In genomic region chr1:203306089-203306969, GRCh38 we compare ENCODE assay signal across 8 cellular contexts. TPM values are rescaled to one million over a fixed set of nuclear protein-coding genes. Genes with fewer than 3 reads are reported as not detected.
DNase-seq lines count a peak whose midpoint lies in the region; ATAC-seq and TF ChIP-seq lines count a peak whose summit lies in the region.

No MANE protein-coding gene starts in this region.

- H3K9ac ChIP-seq in parathyroid adenoma: peak overlapping the region; percentile 92

- peak overlapping the region; percentile 87 to 95 for H3K4me3 ChIP-seq in CD4-positive, alpha-beta memory T cell (ENCODE audit: low read length in 2 of 2)
- H3K4me3 ChIP-seq in HFF-Myc (replicated peaks; ENCODE audit: low read depth, low read length): peak overlapping the region; percentile 78
- peak overlapping the region; percentile 75 to 77 for H3K4me3 ChIP-seq in Panc1 (ENCODE audit: low read depth in 2 of 2, low read length in 2 of 2)
- H3K4me3 ChIP-seq in parathyroid adenoma (ENCODE audit: low read depth, low read length): peak overlapping the region; percentile 85

- H3K4me1 ChIP-seq in CD4-positive, alpha-beta memory T cell (ENCODE audit: insufficient read depth, low read length): peaks cover 56% of the 10 kb centered on the region
- H3K4me1 ChIP-seq in Panc1 (ENCODE audit: control insufficient read depth, insufficient read depth, low read length) (peaks cover 4% of the 10 kb centered on the region; the same call in 1 of the 2 replicates), parathyroid adenoma (peaks cover 13% of the 10 kb centered on the region)

- DNase-seq in CD4-positive, alpha-beta memory T cell: peak; percentile 43 to 57 (median 49)
- DNase-seq in HFF-Myc (ENCODE audit: extremely low read depth, low read depth) (peak; percentile 77), Panc1 (ENCODE audit: low read depth, low spot score) (no peak), anterior cingulate cortex (lab: John Stamatoyannopoulos, UW) (peak in 51 of 58 donors; percentile 11 to 84 (median 68)), left cardiac atrium (peak; percentile 92)

- intact Hi-C loops in CD4-positive, alpha-beta memory T cell (cut with micrococcal nuclease): loop anchor here (1.0 kb wide), 1 partner anchor 32 kb away; no protein-coding TSS in a partner anchor
- intact Hi-C loops in Panc1 (cut with micrococcal nuclease; ENCODE audit: unreplicated experiment): no loop called here
- intact Hi-C loops in left cardiac atrium (cut with DNase I): loop anchor here (2.0 to 5.0 kb wide), 2 partner anchors 28 to 34 kb away; no protein-coding TSS in a partner anchor

- H3K4me3 Mint-ChIP-seq in CD4-positive, alpha-beta memory T cell: peak overlapping the region; percentile 90 to 99 (median 98)

- no peaks in the 10 kb centered on the region for H3K9me3 ChIP-seq in CD4-positive, alpha-beta memory T cell (ENCODE audit: control insufficient read depth in 1 of 2, low read length in 2 of 2)
- no peaks in the 10 kb centered on the region for H3K9me3 ChIP-seq in Panc1 (ENCODE audit: control insufficient read depth, insufficient read depth, low read depth, low read length)
- H3K9me3 ChIP-seq in parathyroid adenoma (ENCODE audit: control insufficient read depth, low read length): no peaks in the 10 kb centered on the region

- ATAC-seq in Panc1 (peak; percentile 18), left cardiac atrium (peak; percentile 39 to 56), GM19455 (IDR thresholded peaks at IDR 0.05; ENCODE audit: unreplicated experiment) (no peak), HG02981 (IDR thresholded peaks at IDR 0.05; ENCODE audit: unreplicated experiment) (no peak)

- POLR2A ChIA-PET in CD4-positive, alpha-beta memory T cell (lab: Charles Lee; ENCODE audit: partially characterized antibody): interaction anchor here (0.5 to 14.1 kb wide), 12 partner anchors 8 to 574 kb away, joined by 3 to 1407 read pairs (median 10); partner anchors contain the start of gene ATP2B4
- POLR2A ChIA-PET in Panc1 (lab: Charles Lee): no interaction called here

- H2AFZ ChIP-seq in parathyroid adenoma: peak overlapping the region; percentile 69

- CTCF ChIA-PET in CD4-positive, alpha-beta memory T cell (lab: Charles Lee; ENCODE audit: partially characterized antibody): interaction anchor here (0.9 to 10.1 kb wide), 7 partner anchors 9 to 36 kb away, joined by 5 to 271 read pairs (median 141); no protein-coding TSS in a partner anchor
- CTCF ChIA-PET in Panc1 (lab: Charles Lee): no interaction called here

- no peaks in the 10 kb centered on the region for H3K27me3 ChIP-seq in CD4-positive, alpha-beta memory T cell (ENCODE audit: insufficient read depth, low read length)
- H3K27me3 ChIP-seq in Panc1 (ENCODE audit: control insufficient read depth, insufficient read depth, low read length) (peaks cover 3% of the 10 kb centered on the region; the same call in 1 of the 2 replicates), parathyroid adenoma (ENCODE audit: control insufficient read depth, insufficient read depth, low read length) (no peaks in the 10 kb centered on the region)

- H3K36me3 ChIP-seq in CD4-positive, alpha-beta memory T cell (ENCODE audit: insufficient read depth, low read length): peaks cover 35% of the 10 kb centered on the region
- no peaks in the 10 kb centered on the region for H3K36me3 ChIP-seq in Panc1 (ENCODE audit: control insufficient read depth, insufficient read depth, low read length)
- no peaks in the 10 kb centered on the region for H3K36me3 ChIP-seq in parathyroid adenoma (ENCODE audit: control insufficient read depth, insufficient read depth, low read length)

- TF ChIP-seq CTCF in HFF-Myc (IDR thresholded peaks at IDR 0.05; ENCODE audit: low read depth, low read length, missing control alignments) (no peak), Panc1 (IDR thresholded peaks at IDR 0.05) (no peak), parathyroid adenoma (IDR thresholded peaks at IDR 0.05) (no peak)

- H3K4me2 ChIP-seq in parathyroid adenoma (ENCODE audit: low read length): peak overlapping the region; percentile 98

- H3K4me1 Mint-ChIP-seq in CD4-positive, alpha-beta memory T cell: peaks cover 51 to 82% (median 59%) of the 10 kb centered on the region in 4 donors

- peak overlapping the region; percentile 97 to 100 (median 98) for H3K27ac Mint-ChIP-seq in CD4-positive, alpha-beta memory T cell

- in situ Hi-C loops in Panc1 (cut with HindIII; ENCODE audit: low pct_unique_long_range_greater_than_20kb, low sequenced_read_pairs): no loop called here

- H3K27me3 Mint-ChIP-seq in CD4-positive, alpha-beta memory T cell: no peaks in the 10 kb centered on the region

- peaks cover 0 to 3% (median 0%) of the 10 kb centered on the region in 8 donors for H3K9me3 Mint-ChIP-seq in CD4-positive, alpha-beta memory T cell

- peaks cover 45 to 56% of the 10 kb centered on the region in 2 donors for H3K36me3 Mint-ChIP-seq in CD4-positive, alpha-beta memory T cell

- H3K27ac ChIP-seq in CD4-positive, alpha-beta memory T cell (ENCODE audit: low read depth, low read length): peak overlapping the region; percentile 100
- H3K27ac ChIP-seq in Panc1 (ENCODE audit: low read length): peak overlapping the region; percentile 61
- H3K27ac ChIP-seq in parathyroid adenoma: peak overlapping the region; percentile 96

- no TSS peak for BruUV-seq in Panc1 (replicated peaks; lab: Mats Ljungman, UMichigan)

- peaks cover 3% of the 10 kb centered on the region for H3K79me2 ChIP-seq in parathyroid adenoma

RNA-seq across cellular contexts. Expression of gene BTG2, which starts 1.0 kb away (rescaled TPM):
- 100 to 1,000 TPM; 197 to 201 TPM for total RNA-seq in CD4-positive, alpha-beta memory T cell
- polyA plus RNA-seq in CD4-positive, alpha-beta memory T cell: 100 to 1,000 TPM; 123 to 288 TPM
- total RNA-seq in Panc1 (2021; ENCODE audit: unreplicated experiment) (6.1 TPM), left cardiac atrium (100 to 1,000 TPM; 187 to 259 TPM)
- 1.5 TPM for polyA plus RNA-seq in Panc1 (2012; ENCODE audit: insufficient read length)

RNA-seq across cellular contexts. Expression of gene FMOD, which starts 44.6 kb away (rescaled TPM):
- total RNA-seq in CD4-positive, alpha-beta memory T cell: not detected
- polyA plus RNA-seq in CD4-positive, alpha-beta memory T cell: not detected
- total RNA-seq in Panc1 (2021; ENCODE audit: unreplicated experiment) (not detected), left cardiac atrium (10 to 100 TPM; 33.3 to 51.6 TPM)
- polyA plus RNA-seq in Panc1 (2012; ENCODE audit: insufficient read length): not detected

Comparison
In these comparisons a context has a peak if more than half of its experiments do, and no peak if none do; other contexts are left out.
1. ATAC-seq: peak in Panc1 (single experiment) and left cardiac atrium (2 of 2); none in GM19455 (single experiment) and HG02981 (single experiment).
2. RNA of gene BTG2, which starts 1.0 kb away (total RNA-seq): 187 to 259 TPM in left cardiac atrium and 197 to 201 TPM in CD4-positive, alpha-beta memory T cell; 6.1 TPM in Panc1 (single experiment); every median in the first group is over 10 times any median in the second.
3. RNA of gene FMOD, which starts 44.6 kb away (total RNA-seq): 33.3 to 51.6 TPM in left cardiac atrium; not detected in CD4-positive, alpha-beta memory T cell and not detected in Panc1 (single experiment); every median in the first group is over 10 times any median in the second.
4. Peak in every context shown above with its lines, with median percentiles within 50 percentile points of each other: H3K27ac ChIP-seq and H3K4me3 ChIP-seq.